In the genomic region with DNA sequence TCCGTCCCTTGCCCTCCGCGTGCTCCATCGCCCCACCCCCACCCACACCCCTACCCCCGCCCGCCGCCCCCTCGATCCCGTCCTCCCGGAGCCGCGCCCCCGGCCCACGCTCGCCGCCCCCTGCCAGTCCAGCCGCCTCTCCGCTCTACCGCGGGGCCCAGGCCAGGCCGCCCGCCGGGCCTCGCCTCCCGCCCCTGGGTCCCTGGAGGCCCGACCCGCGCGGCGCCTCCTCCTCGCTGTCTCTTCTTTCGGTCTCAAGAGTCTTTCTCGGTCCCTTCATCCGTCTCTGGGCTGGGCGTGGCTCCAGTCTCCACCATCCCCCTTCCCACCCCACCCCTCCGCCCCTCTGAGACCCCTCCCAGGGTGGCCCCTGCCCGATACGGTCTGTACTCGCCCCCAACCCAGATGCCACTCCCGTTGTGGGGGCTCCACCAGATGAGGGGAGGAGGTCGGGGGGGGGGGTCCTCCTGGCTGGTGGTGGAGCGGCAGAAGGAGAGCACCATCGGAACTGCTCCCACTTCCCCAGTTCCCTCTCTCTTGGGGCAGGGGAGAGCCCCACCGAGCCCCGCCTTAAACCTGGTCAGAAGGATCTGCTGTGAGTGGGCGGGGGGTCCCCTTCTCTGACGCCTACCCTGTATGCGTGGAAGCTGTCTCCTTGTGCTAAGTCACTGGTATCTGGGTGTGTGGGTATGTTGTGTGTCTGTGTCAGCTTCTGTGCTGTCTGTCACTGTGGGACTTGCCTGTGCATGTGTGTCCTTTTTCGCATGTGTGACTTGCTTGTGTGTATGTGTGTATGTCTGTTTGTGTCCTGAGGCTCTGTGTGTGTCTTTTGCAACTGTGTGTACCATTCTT, we compare ENCODE assay signal across 8 cellular contexts. TPM values are rescaled to one million over a fixed set of nuclear protein-coding genes. Genes with fewer than 3 reads are reported as not detected.
A peak's percentile ranks its signal among the peaks of the same experiment; 100 is the strongest.
DNase-seq lines count a peak whose midpoint lies in the region; ATAC-seq, FAIRE-seq and TF ChIP-seq lines count a peak whose summit lies in the region.

No MANE protein-coding gene starts in this region.

- peak overlapping the region; percentile 84 to 97 (median 91) for H3K27ac Mint-ChIP-seq in CD4-positive, alpha-beta memory T cell
- peak overlapping the region in 1 of 3 experiments; percentile 84; a peak in 1 of 7 replicates for H3K27ac Mint-ChIP-seq in H9

- peaks cover 4% of the 10 kb centered on the region for H3K23me2 ChIP-seq in H9 (ENCODE audit: insufficient read length, low read depth, low read length, poor library complexity, severe bottlenecking)

- no peak overlapping the region for H2AFZ ChIP-seq in H9 (ENCODE audit: low read length)

- peak overlapping the region; percentile 89 to 94 (median 90) for H3K4me3 Mint-ChIP-seq in CD4-positive, alpha-beta memory T cell
- peak overlapping the region; percentile 91 to 96 for H3K4me3 Mint-ChIP-seq in H9

- no peak overlapping the region for H3K18ac ChIP-seq in H9 (ENCODE audit: insufficient read length, low read depth, low read length)

- H3K4me1 Mint-ChIP-seq in CD4-positive, alpha-beta memory T cell: peaks cover 22 to 38% (median 28%) of the 10 kb centered on the region in 4 donors
- peaks cover 34 to 39% of the 10 kb centered on the region in 2 experiments for H3K4me1 Mint-ChIP-seq in H9

- no CpG with 5 or more reads among the region's 49 CpGs for WGBS in H9 (ENCODE audit: extremely low coverage, insufficient read length, low lambda C conversion rate)
- 3 to 5% methylated on average over 17 to 38 of the region's 49 CpGs for WGBS in body of pancreas, 2 donors

- DNase-seq in CD4-positive, alpha-beta memory T cell: peak; percentile 31 to 78 (median 36)
- DNase-seq in H9: peak; percentile 47
- peak in 3 of 4 donors; percentile 32 to 43 (median 39) for DNase-seq in body of pancreas
- DNase-seq in kidney: no peak
- DNase-seq in stimulated activated CD4-positive, alpha-beta T cell treated with anti-CD3 and anti-CD28 coated beads, TNF-alpha, amount 100 ng/mL, for 24 hours (ENCODE audit: low read depth in 3 of 3): peak; percentile 6 to 34 (median 14)
- no peak for DNase-seq in HPDE6-E6E7 (ENCODE audit: extremely low spot score)

- no peak for TF ChIP-seq POLR2A in body of pancreas (IDR thresholded peaks at IDR 0.05)

- H3K79me1 ChIP-seq in H9 (ENCODE audit: insufficient read depth, low read depth, low read length, poor library complexity, severe bottlenecking): no peaks in the 10 kb centered on the region

- H4K8ac ChIP-seq in H9 (replicated peaks; ENCODE audit: insufficient read length, low read depth, low read length): no peak overlapping the region

- no peaks in the 10 kb centered on the region for H3K9me3 ChIP-seq in CD4-positive, alpha-beta memory T cell (ENCODE audit: control insufficient read depth in 1 of 2, low read length in 2 of 2)
- H3K9me3 ChIP-seq in H9 (ENCODE audit: control insufficient read depth, low read depth, low read length) (no peaks in the 10 kb centered on the region), body of pancreas (no peaks in the 10 kb centered on the region), kidney (ENCODE audit: control insufficient read depth in 1 of 2, low read length in 2 of 2) (no peaks in the 10 kb centered on the region)

- H3K4me1 ChIP-seq in CD4-positive, alpha-beta memory T cell (ENCODE audit: insufficient read depth, low read length): peaks cover 34% of the 10 kb centered on the region
- H3K4me1 ChIP-seq in H9 (ENCODE audit: insufficient read depth, low read length) (peaks cover 12% of the 10 kb centered on the region; the same call in 1 of the 2 replicates), body of pancreas (peaks cover 73% of the 10 kb centered on the region), kidney (ENCODE audit: control insufficient read depth in 1 of 2, insufficient read depth in 1 of 2, low read depth in 1 of 2, low read length in 2 of 2) (peaks cover 31 to 54% of the 10 kb centered on the region in 2 donors)

- no peak overlapping the region for H2BK5ac ChIP-seq in H9 (ENCODE audit: insufficient read length, low read length)

- H2AK5ac ChIP-seq in H9 (ENCODE audit: insufficient read length, low read length): no peak overlapping the region

- TF ChIP-seq CTCF in H9 (conservative IDR thresholded peaks at IDR 0.05) (no peak), body of pancreas (IDR thresholded peaks at IDR 0.05) (no peak), kidney (IDR thresholded peaks at IDR 0.05; ENCODE audit: borderline replicate concordance, extremely low read depth, insufficient read depth) (no peak)

- H4K20me1 ChIP-seq in H9 (ENCODE audit: control insufficient read depth, insufficient read depth, insufficient read length): peaks cover 2% of the 10 kb centered on the region

- POLR2A ChIA-PET in CD4-positive, alpha-beta memory T cell (lab: Charles Lee; ENCODE audit: partially characterized antibody): interaction anchor here (1.0 kb wide), 1 partner anchor 117 kb away, joined by 3 read pairs; a partner anchor contains a TSS

- peak overlapping the region; percentile 32 for H3K9ac ChIP-seq in H9 (ENCODE audit: extremely low read depth, insufficient read length, low read length)
- H3K9ac ChIP-seq in kidney (ENCODE audit: low read length in 2 of 2): peak overlapping the region; percentile 26 to 76

- no peak for FAIRE-seq in kidney (lab: Jason Lieb, UNC)

- no peaks in the 10 kb centered on the region for H3K79me2 ChIP-seq in H9 (ENCODE audit: insufficient read depth, low read length)

- H3K14ac ChIP-seq in H9 (ENCODE audit: insufficient read depth, low read length): no peak overlapping the region

- H3K27ac ChIP-seq in CD4-positive, alpha-beta memory T cell (ENCODE audit: low read depth, low read length): peak overlapping the region; percentile 72
- H3K27ac ChIP-seq in H9 (ENCODE audit: insufficient read length, low read depth, low read length) (no peak overlapping the region), body of pancreas (peak overlapping the region; percentile 90 to 97 (median 95)), kidney (ENCODE audit: low read depth in 2 of 2, low read length in 2 of 2) (peak overlapping the region; percentile 52 to 71)

- H3K36me3 Mint-ChIP-seq in CD4-positive, alpha-beta memory T cell: peaks cover 0 to 9% of the 10 kb centered on the region in 2 donors
- H3K36me3 Mint-ChIP-seq in H9 (ENCODE audit: insufficient read depth in 1 of 3, low read depth in 3 of 3): no peaks in the 10 kb centered on the region; a peak in 1 of 7 replicates

- peak overlapping the region; percentile 61 for H3K4me2 ChIP-seq in H9 (ENCODE audit: insufficient read depth, insufficient read length, low read length)

- no peak overlapping the region for H3K56ac ChIP-seq in H9 (ENCODE audit: insufficient read length, low read depth, low read length)

- no peak overlapping the region for H3T11ph ChIP-seq in H9 (ENCODE audit: low read length)

- no peak overlapping the region for H2BK12ac ChIP-seq in H9 (ENCODE audit: insufficient read length, low read depth, low read length)

- H3K23ac ChIP-seq in H9 (ENCODE audit: insufficient read length, low read depth, low read length): no peak overlapping the region

- ATAC-seq in SK-N-SH treated with all-trans-retinoic acid at 6 μM for 48 hours (peak; percentile 26; the same call in 2 of the 3 replicates), body of pancreas (no peak), GM21528 (IDR thresholded peaks at IDR 0.05; ENCODE audit: low FRiP score, unreplicated experiment) (no peak)

- CTCF ChIA-PET in CD4-positive, alpha-beta memory T cell (lab: Charles Lee; ENCODE audit: partially characterized antibody): no interaction called here

- no peak overlapping the region for H4K91ac ChIP-seq in H9 (ENCODE audit: insufficient read length, low read depth, low read length)

- no peaks in the 10 kb centered on the region for H3K27me3 ChIP-seq in CD4-positive, alpha-beta memory T cell (ENCODE audit: insufficient read depth, low read length)
- H3K27me3 ChIP-seq in H9 (ENCODE audit: insufficient read depth, low read length) (no peaks in the 10 kb centered on the region; the same call in 1 of the 2 replicates), body of pancreas (no peaks in the 10 kb centered on the region)

- no peaks in the 10 kb centered on the region for H3K9me3 Mint-ChIP-seq in CD4-positive, alpha-beta memory T cell
- H3K9me3 Mint-ChIP-seq in H9: no peaks in the 10 kb centered on the region

- H3K4ac ChIP-seq in H9 (ENCODE audit: low read depth, low read length): no peak overlapping the region

- no peak overlapping the region for H2BK120ac ChIP-seq in H9 (ENCODE audit: low read depth, low read length, poor library complexity, severe bottlenecking)

- no peak overlapping the region for H2BK20ac ChIP-seq in H9 (ENCODE audit: low read depth, low read length, poor library complexity, severe bottlenecking)

- peaks cover 2% of the 10 kb centered on the region for H3K36me3 ChIP-seq in CD4-positive, alpha-beta memory T cell (ENCODE audit: insufficient read depth, low read length)
- H3K36me3 ChIP-seq in body of pancreas (replicated peaks in 1 of 2; ENCODE audit: insufficient read depth in 1 of 2, low read depth in 2 of 2) (no peaks in the 10 kb centered on the region), kidney (ENCODE audit: control insufficient read depth in 1 of 2, insufficient read depth in 2 of 2, low read length in 2 of 2) (peaks cover 0 to 3% of the 10 kb centered on the region in 2 donors)

- peaks cover 0 to 3% of the 10 kb centered on the region in 2 donors for H3K27me3 Mint-ChIP-seq in CD4-positive, alpha-beta memory T cell
- peaks cover 12% of the 10 kb centered on the region for H3K27me3 Mint-ChIP-seq in H9 (ENCODE audit: low read depth)

- no peak overlapping the region for H4K5ac ChIP-seq in H9 (ENCODE audit: insufficient read length, low read depth, low read length)

- no peak overlapping the region for H2BK15ac ChIP-seq in H9 (ENCODE audit: low read depth, low read length)

- intact Hi-C loops in CD4-positive, alpha-beta memory T cell (cut with micrococcal nuclease): loop anchor here (2.0 to 5.0 kb wide), 2 partner anchors 35 to 95 kb away; a partner anchor contains a TSS
- intact Hi-C loops in body of pancreas (cut with DNase I): no loop called here
- intact Hi-C loops in kidney (cut with DNase I): no loop called here

- H3K4me3 ChIP-seq in CD4-positive, alpha-beta memory T cell (ENCODE audit: low read length in 2 of 2): peak overlapping the region in 1 of 2 donors; percentile 70
- H3K4me3 ChIP-seq in body of pancreas: peak overlapping the region; percentile 73
- peak overlapping the region; percentile 73 to 81 for H3K4me3 ChIP-seq in kidney (ENCODE audit: low read length in 2 of 2)

TF ChIP-seq in SK-N-SH treated with all-trans-retinoic acid at 6 μM for 48 hours, 23 proteins besides CTCF, POLR2A, EP300 and RAD21 (continues in another document):
- TF ChIP-seq ARNTL (CRISPR knock-in tag; IDR thresholded peaks at IDR 0.05; ENCODE audit: borderline replicate concordance, low read depth) (no peak), CSDC2 (CRISPR knock-in tag; IDR thresholded peaks at IDR 0.05) (no peak)

RNA-seq across cellular contexts. Expression of a gene that starts 1.0 kb away (rescaled TPM):
- 10 to 100 TPM; 15.7 to 16.6 TPM for total RNA-seq in CD4-positive, alpha-beta memory T cell
- polyA plus RNA-seq in CD4-positive, alpha-beta memory T cell: 10 to 100 TPM in 1 of 2 donors, 1 to 10 TPM in 1; 6.6 to 26.4 TPM
- 23.7 and 24.9 TPM in 2 replicates for total RNA-seq in H9 (2021)
- 10 to 100 TPM; 15.5 to 16.9 TPM for total RNA-seq in body of pancreas
- 26.6 TPM for total RNA-seq in kidney
- 29.1 TPM for polyA plus RNA-seq in kidney (ENCODE audit: insufficient read depth, low read depth, low replicate concordance)

RNA-seq across cellular contexts. Expression of a gene that starts 31.8 kb away (rescaled TPM):
- total RNA-seq in CD4-positive, alpha-beta memory T cell: 10 to 100 TPM; 25.3 to 28.4 TPM
- 10 to 100 TPM; 21.2 to 23.8 TPM for polyA plus RNA-seq in CD4-positive, alpha-beta memory T cell
- total RNA-seq in H9 (2021): 24.1 and 26.2 TPM in 2 replicates
- 10 to 100 TPM; 10.6 to 19.8 TPM for total RNA-seq in body of pancreas
- 22.8 TPM for total RNA-seq in kidney
- 14.7 TPM for polyA plus RNA-seq in kidney (ENCODE audit: insufficient read depth, low read depth, low replicate concordance)

Comparison
In these comparisons a context has a peak if more than half of its experiments do, and no peak if none do; other contexts are left out.
1. DNase-seq: peak in CD4-positive, alpha-beta memory T cell (5 of 5), H9 (single experiment), body of pancreas (3 of 4) and stimulated activated CD4-positive, alpha-beta T cell treated with anti-CD3 and anti-CD28 coated beads, TNF-alpha, amount 100 ng/mL, for 24 hours (3 of 3); none in kidney (single experiment) and HPDE6-E6E7 (single experiment).